8 cellular contexts compared by ENCODE assay signal in the genomic region with DNA sequence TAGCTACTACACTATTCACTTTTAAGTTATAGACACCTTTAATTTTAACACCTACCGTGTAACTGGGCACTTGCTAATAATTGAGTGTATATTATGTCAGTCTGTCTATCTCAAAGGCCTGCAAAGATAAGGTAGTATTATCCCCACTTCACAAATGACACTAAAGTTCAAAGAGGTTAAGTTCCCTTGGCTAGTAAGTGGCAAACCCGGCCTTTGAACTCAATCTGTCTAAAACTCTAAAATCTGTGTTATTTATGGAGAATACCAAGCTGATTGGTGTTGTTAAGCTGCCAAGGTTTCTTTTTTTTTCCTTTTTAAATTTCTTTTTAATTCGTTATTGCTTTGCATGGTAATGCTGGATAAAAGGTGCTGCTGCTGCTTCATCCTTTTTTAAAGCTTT.
"Had no signal": no experiment of that assay in that cellular context is flagged by ENCODE, and none has a peak within 500 bp of the region (broad histone marks: within the 10 kb centered on the region; RNA-seq: fewer than 3 reads in every experiment).

No MANE protein-coding gene starts in this region.

- H3K4me3 Mint-ChIP-seq: GM23338, H9 had no signal

- H3K4me2 ChIP-seq: GM23338 had no signal

- H3K27ac Mint-ChIP-seq: GM23338, H9 had no signal

- H3K27ac ChIP-seq: HL-60 had no signal

- H2AFZ ChIP-seq: GM23338 had no signal

- H3K9me3 Mint-ChIP-seq: GM23338, H9 had no signal

- ATAC-seq: GM23338 had no signal

- H3K4me1 Mint-ChIP-seq: GM23338, H9 had no signal

- DNase-seq: H9, HCEC 1CT, IMR-90, KBM-7 had no signal

- FAIRE-seq: H1, H54 had no signal

- H3K4me3 ChIP-seq: GM23338 had no signal
